In genomic region chr1:1758692-1759455, GRCh38 we compare ENCODE assay signal across 9 cellular contexts. TPM values are rescaled to one million over a fixed set of nuclear protein-coding genes. Genes with fewer than 3 reads are reported as not detected.
DNase-seq lines count a peak whose midpoint lies in the region; ATAC-seq, FAIRE-seq and TF ChIP-seq lines count a peak whose summit lies in the region.
"Had no signal": no experiment of that assay in that cellular context is flagged by ENCODE, and none has a peak within 500 bp of the region (broad histone marks: within the 10 kb centered on the region; RNA-seq: fewer than 3 reads in every experiment).

No MANE protein-coding gene starts in this region.

- H3K27ac ChIP-seq in HL-60 (replicated peaks) (peak overlapping the region; percentile 51), K562 (ENCODE audit: extremely low read depth, low read depth, low read length) (peak overlapping the region; percentile 87), skeletal muscle tissue (ENCODE audit: low read depth, low read length) (peak overlapping the region; percentile 40)

- peak in 1 of 2 experiments; percentile 29 for DNase-seq in HL-60 (ENCODE audit: low read depth in 1 of 2, low spot score in 1 of 2)
- peak; percentile 88 to 98 (median 92) for DNase-seq in K562 (ENCODE audit: extremely low read depth in 1 of 4, low spot score in 3 of 4)
- peak; percentile 67 for DNase-seq in islet precursor cell
- DNase-seq in AML-193 (lab: John Stamatoyannopoulos, UW) = no peak
- DNase-seq in globus pallidus (ENCODE audit: low spot score) = no peak
- no peak for DNase-seq in posterior vena cava (ENCODE audit: low spot score)
- no peak for DNase-seq in inferior parietal cortex (ENCODE audit: extremely low spot score)
- DNase-seq: activated effector memory CD4-positive, alpha-beta T cell treated with anti-CD3 and anti-CD28 coated beads, Interleukin-2, amount 50 U/mL, for 16 hours had no signal

- peak overlapping the region; percentile 71 for H3K4me2 ChIP-seq in K562 (ENCODE audit: insufficient read depth, low read length)

- peak in 1 of 2 experiments; percentile 14; a peak in 1 of 4 replicates for TF ChIP-seq RAD21 in K562 (CRISPR knock-in tag; conservative IDR thresholded peaks at IDR 0.05 in 1 of 2, IDR thresholded peaks at IDR 0.05 in 1 of 2)

- no peaks in the 10 kb centered on the region for H3K9me3 ChIP-seq in K562 (replicated peaks; ENCODE audit: control insufficient read depth, insufficient read depth, low read depth, low read length)
- H3K9me3 ChIP-seq in skeletal muscle tissue (ENCODE audit: control insufficient read depth in 3 of 3, low read length in 3 of 3) = no peaks in the 10 kb centered on the region

- peaks cover 52% of the 10 kb centered on the region for H3K79me2 ChIP-seq in K562 (ENCODE audit: control insufficient read depth, insufficient read depth, low read length)

- CTCF ChIA-PET in K562 (lab: Yijun Ruan, JAX; ENCODE audit: low intra/inter-chr PET ratio) = no interaction called here

- 18% methylated on average over 34 of the region's 34 CpGs for WGBS in K562 (ENCODE audit: insufficient coverage, low coverage, missing lambda C conversion rate)

- no peaks in the 10 kb centered on the region for H3K27me3 ChIP-seq in HL-60 (ENCODE audit: insufficient read depth, poor library complexity, severe bottlenecking)
- no peaks in the 10 kb centered on the region for H3K27me3 ChIP-seq in K562 (ENCODE audit: control insufficient read depth in 2 of 2, insufficient read depth in 2 of 2, low read length in 2 of 2)
- H3K27me3 ChIP-seq in skeletal muscle tissue (ENCODE audit: control insufficient read depth in 3 of 3, insufficient read depth in 3 of 3, low read length in 3 of 3) = no peaks in the 10 kb centered on the region

- H3K36me3 ChIP-seq in K562 (ENCODE audit: control insufficient read depth, insufficient read depth, low read length) (peaks cover 96% of the 10 kb centered on the region), skeletal muscle tissue (ENCODE audit: control insufficient read depth in 3 of 3, insufficient read depth in 3 of 3, low read length in 3 of 3) (peaks cover 57 to 64% (median 61%) of the 10 kb centered on the region in 3 donors)

- intact Hi-C loops in K562 (cut with micrococcal nuclease) = loop anchor here (2.0 kb wide), 1 partner anchor 20 kb away; the partner anchor contains the start of gene NADK
- intact Hi-C loops in posterior vena cava (cut with DNase I) = no loop called here

- TF ChIP-seq POLR2A in K562 (conservative IDR thresholded peaks at IDR 0.05) = peak; percentile 74

- TF ChIP-seq CTCF in HL-60 (IDR thresholded peaks at IDR 0.05; ENCODE audit: insufficient read depth, low read length) = no peak
- peak in 1 of 3 experiments; percentile 20; a peak in 1 of 6 replicates for TF ChIP-seq CTCF in K562 (IDR thresholded peaks at IDR 0.05 in 2 of 3, conservative IDR thresholded peaks at IDR 0.05 in 1 of 3; ENCODE audit: insufficient read depth in 2 of 3, low read depth in 1 of 3, low read length in 3 of 3)

- H3K4me3 ChIP-seq in HL-60 (replicated peaks; ENCODE audit: insufficient read depth, low read length) = no peak overlapping the region
- H3K4me3 ChIP-seq in K562 = no peak overlapping the region
- no peak overlapping the region for H3K4me3 ChIP-seq in skeletal muscle tissue (ENCODE audit: low read length in 3 of 3)

- H4K20me1 ChIP-seq in K562 (replicated peaks; ENCODE audit: control insufficient read depth, insufficient read depth, low read length) = 0 out of 2 replicates have a peak, but pooled peaks cover 5% of the 10 kb centered on the region

- peak; percentile 52; the same call in 1 of the 2 replicates for TF ChIP-seq EP300 in K562 (IDR thresholded peaks at IDR 0.05; ENCODE audit: low read length)

- ATAC-seq in K562 = peak; percentile 97

- POLR2A ChIA-PET in K562 (lab: Yijun Ruan, JAX) = interaction anchor here (0.5 to 2.1 kb wide), 11 partner anchors 10 to 389 kb away, joined by 3 to 11 read pairs (median 3); partner anchors contain the start of gene MIB2

- H3K4me1 ChIP-seq in K562 (replicated peaks in 1 of 2; ENCODE audit: control insufficient read depth in 2 of 2, insufficient read depth in 2 of 2, low read length in 2 of 2) (peaks cover 16 to 55% of the 10 kb centered on the region in 2 experiments), skeletal muscle tissue (ENCODE audit: control insufficient read depth in 3 of 3, insufficient read depth in 3 of 3, low read length in 3 of 3) (peaks cover 10 to 20% (median 14%) of the 10 kb centered on the region in 3 donors)

- peaks cover 9% of the 10 kb centered on the region for H3K9me1 ChIP-seq in K562 (ENCODE audit: control insufficient read depth, insufficient read depth, low read length)

- peak; percentile 100 for FAIRE-seq in K562 (lab: Jason Lieb, UNC)

- H2AFZ ChIP-seq in K562 (ENCODE audit: low read depth, low read length) = peak overlapping the region; percentile 60

- no TSS peak for BruUV-seq in K562 (replicated peaks; lab: Mats Ljungman, UMichigan)

- in situ Hi-C loops in K562 (cut with MboI) = no loop called here

- H3K9ac ChIP-seq in K562 (ENCODE audit: insufficient read depth in 1 of 2, low read depth in 2 of 2, low read length in 2 of 2) (peak overlapping the region; percentile 65 to 86), skeletal muscle tissue (ENCODE audit: low read depth in 1 of 3, low read length in 3 of 3) (peak overlapping the region in 2 of 3 donors; percentile 45 to 61)

TF ChIP-seq in K562, 482 proteins besides CTCF, POLR2A, EP300 and RAD21 (continues in another document):
- TF ChIP-seq ZNF165 (CRISPR knock-in tag; IDR thresholded peaks at IDR 0.05; ENCODE audit: borderline replicate concordance) (no peak), TRIM28 (IDR thresholded peaks at IDR 0.05) (no peak), PRMT5 (CRISPR knock-in tag; IDR thresholded peaks at IDR 0.05) (no peak), ZNF431 (CRISPR knock-in tag; IDR thresholded peaks at IDR 0.05) (no peak), SFPQ (IDR thresholded peaks at IDR 0.05; ENCODE audit: low read depth, low read length) (no peak), MECOM (CRISPR knock-in tag; IDR thresholded peaks at IDR 0.05) (no peak), PML (IDR thresholded peaks at IDR 0.05; ENCODE audit: low read length) (no peak), ZNF253 (CRISPR knock-in tag; conservative IDR thresholded peaks at IDR 0.05) (no peak)

RNA-seq across cellular contexts. Expression of gene NADK, which starts 19.4 kb away (rescaled TPM):
- 266 and 574 TPM in 2 replicates for total RNA-seq in K562 (2011; cell fraction: chromatin; rRNA removed; ENCODE audit: low replicate concordance)
- total RNA-seq in K562 (2011; cell fraction: nucleolus; rRNA removed) = 372 and 388 TPM in 2 replicates
- total RNA-seq in K562 (2011; cell fraction: nucleoplasm; rRNA removed) = 193 and 246 TPM in 2 replicates
- 116 and 133 TPM in 2 replicates for total RNA-seq in K562 (2014; rRNA removed)
- 35.7 and 46.1 TPM in 2 replicates for total RNA-seq in K562 (2014; rRNA removed; fragmentation: Illumina TruSeq; extraction: Trizol)
- total RNA-seq in K562 (2015; rRNA removed; fragmentation: Illumina TruSeq; extraction: Trizol) = 63.0 and 66.6 TPM in 2 replicates
- 131 and 135 TPM in 2 replicates for total RNA-seq in K562 (2021)
- polyA plus RNA-seq in K562 (2011; rRNA removed) = 99.6 and 121 TPM in 2 replicates
- 62.8 and 91.9 TPM in 2 replicates for polyA plus RNA-seq in K562 (2011; cell fraction: cytosol; rRNA removed)
- polyA plus RNA-seq in K562 (2011; cell fraction: nucleus; rRNA removed) = 448 and 488 TPM in 2 replicates
- polyA plus RNA-seq in K562 (2012) = 76.9 and 85.6 TPM in 2 replicates
- 75.1 and 81.2 TPM in 2 replicates for polyA plus RNA-seq in K562 (2014; fragmentation: Illumina TruSeq; extraction: Trizol)
- 1 to 10 TPM; 1.5 to 2.1 TPM for polyA plus RNA-seq in K562 (2014; fragmentation: Nextera tagmentation; extraction: Ambion mirVana)
- polyA plus RNA-seq in K562 (2014; rRNA removed) = 131 and 149 TPM in 2 replicates
- 23.4 and 41.8 TPM in 2 replicates for polyA minus RNA-seq in K562 (2011; rRNA and poly(A)+ RNA removed)
- 54.8 and 55.2 TPM in 2 replicates for polyA minus RNA-seq in K562 (2011; cell fraction: cytosol; rRNA and poly(A)+ RNA removed)
- polyA minus RNA-seq in K562 (2011; cell fraction: nucleus; rRNA and poly(A)+ RNA removed) = 94.5 and 123 TPM in 2 replicates
- 11.5 TPM for total RNA-seq in skeletal muscle tissue
- total RNA-seq in posterior vena cava = 10 to 100 TPM; 60.0 to 63.5 TPM

RNA-seq across cellular contexts. Expression of gene CDK11A, which starts 34.7 kb away (rescaled TPM):
- 123 and 215 TPM in 2 replicates for total RNA-seq in K562 (2011; cell fraction: chromatin; rRNA removed; ENCODE audit: low replicate concordance)
- total RNA-seq in K562 (2011; cell fraction: nucleolus; rRNA removed) = 128 and 164 TPM in 2 replicates
- 71.6 and 88.8 TPM in 2 replicates for total RNA-seq in K562 (2011; cell fraction: nucleoplasm; rRNA removed)
- 44.4 and 48.8 TPM in 2 replicates for total RNA-seq in K562 (2014; rRNA removed)
- total RNA-seq in K562 (2014; rRNA removed; fragmentation: Illumina TruSeq; extraction: Trizol) = 15.2 and 18.4 TPM in 2 replicates
- 33.6 and 43.9 TPM in 2 replicates for total RNA-seq in K562 (2015; rRNA removed; fragmentation: Illumina TruSeq; extraction: Trizol)
- total RNA-seq in K562 (2021) = 58.5 and 71.0 TPM in 2 replicates
- polyA plus RNA-seq in K562 (2011; rRNA removed) = 13.0 and 17.4 TPM in 2 replicates
- 10.4 and 24.1 TPM in 2 replicates for polyA plus RNA-seq in K562 (2011; cell fraction: cytosol; rRNA removed)
- polyA plus RNA-seq in K562 (2011; cell fraction: nucleus; rRNA removed) = 167 and 314 TPM in 2 replicates
- 54.0 and 63.7 TPM in 2 replicates for polyA plus RNA-seq in K562 (2012)
- polyA plus RNA-seq in K562 (2014; fragmentation: Illumina TruSeq; extraction: Trizol) = 49.8 and 53.1 TPM in 2 replicates
- polyA plus RNA-seq in K562 (2014; fragmentation: Nextera tagmentation; extraction: Ambion mirVana) = 1 to 10 TPM; 4.5 to 8.4 TPM
- polyA plus RNA-seq in K562 (2014; rRNA removed) = 49.5 and 67.0 TPM in 2 replicates
- 8.1 and 9.7 TPM in 2 replicates for polyA minus RNA-seq in K562 (2011; rRNA and poly(A)+ RNA removed)
- 143 and 147 TPM in 2 replicates for polyA minus RNA-seq in K562 (2011; cell fraction: cytosol; rRNA and poly(A)+ RNA removed)
- 39.7 and 41.0 TPM in 2 replicates for polyA minus RNA-seq in K562 (2011; cell fraction: nucleus; rRNA and poly(A)+ RNA removed)
- 16.7 TPM for total RNA-seq in skeletal muscle tissue
- total RNA-seq in posterior vena cava = 10 to 100 TPM; 29.2 to 37.7 TPM

Comparison
In these comparisons a context has a peak if more than half of its experiments do, and no peak if none do; other contexts are left out.
1. DNase-seq: peak in K562 (4 of 4) and islet precursor cell (single experiment); none in AML-193 (0 of 2), globus pallidus (single experiment), posterior vena cava (single experiment) and inferior parietal cortex (single experiment).
2. Peak in every context shown above with its lines, with median percentiles within 50 percentile points of each other: H3K27ac ChIP-seq.